Comparison of ENCODE assay signal across 19 cellular contexts in the genomic region with DNA sequence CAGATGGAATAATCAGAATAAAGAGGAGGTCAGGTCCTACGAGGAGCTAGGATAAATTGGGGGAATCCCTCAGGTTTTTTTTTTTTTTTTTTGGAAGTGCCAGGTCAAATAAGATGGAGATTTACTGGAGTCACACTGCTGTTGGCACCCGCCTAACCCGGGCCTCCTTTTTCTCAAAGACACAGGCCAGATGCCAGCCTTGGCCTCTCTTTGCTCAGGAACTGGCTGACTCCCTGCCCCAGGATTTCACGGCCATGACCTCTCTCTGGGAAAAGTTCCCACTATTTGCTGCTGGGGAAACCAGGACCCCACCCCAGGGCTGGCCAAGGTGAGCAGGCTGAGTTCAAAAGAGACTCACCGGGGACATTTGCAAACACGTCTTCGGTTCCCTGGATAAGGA. TPM values are rescaled to one million over a fixed set of nuclear protein-coding genes. Genes with fewer than 3 reads are reported as not detected.
DNase-seq lines count a peak whose midpoint lies in the region; ATAC-seq and TF ChIP-seq lines count a peak whose summit lies in the region.
"Had no signal": no experiment of that assay in that cellular context is flagged by ENCODE, and none has a peak within 500 bp of the region (broad histone marks: within the 10 kb centered on the region; RNA-seq: fewer than 3 reads in every experiment).

No MANE protein-coding gene starts in this region.

- H3K27ac ChIP-seq in trophoblast cell (ENCODE audit: low read depth, low read length) = no peak overlapping the region
- H3K27ac ChIP-seq: gastroesophageal sphincter, left lung, transverse colon had no signal

- H3K23ac ChIP-seq in trophoblast cell (ENCODE audit: low read length) = no peak overlapping the region

- H3K4ac ChIP-seq in trophoblast cell (ENCODE audit: low read depth, low read length) = no peak overlapping the region

- peak overlapping the region; percentile 79 to 83 for H3K4me3 Mint-ChIP-seq in effector memory CD8-positive, alpha-beta T cell
- no peak overlapping the region; the same call in 1 of the 2 replicates for H3K4me3 Mint-ChIP-seq in WTC11
- H3K4me3 Mint-ChIP-seq: activated T-helper 1 cell treated with anti-CD3 and anti-CD28 coated beads, Interleukin-12 subunit alpha, Interleukin-12 subunit beta, Interleukin-2, Interleukin-4 antibody, amounts not matched to agents 30 ng/mL and 10 ng/mL and 1 ng/mL, durations not matched to agents 14 hours and 24 hours and 36 hours had no signal

- H3K4me1 Mint-ChIP-seq in effector memory CD8-positive, alpha-beta T cell (ENCODE audit: low read depth in 2 of 2) = peaks cover 61 to 68% of the 10 kb centered on the region in 2 donors
- peaks cover 20% of the 10 kb centered on the region for H3K4me1 Mint-ChIP-seq in WTC11

- peaks cover 52% of the 10 kb centered on the region for H3K27me3 ChIP-seq in mononuclear cell (ENCODE audit: insufficient read depth, low read length)
- H3K27me3 ChIP-seq in trophoblast cell (ENCODE audit: insufficient read depth, low read length) = peaks cover 43% of the 10 kb centered on the region

- POLR2A ChIA-PET in WTC11 (lab: Charles Lee) = no interaction called here

- no peak for ATAC-seq in effector memory CD8-positive, alpha-beta T cell (replicated peaks)
- ATAC-seq in omental fat pad (ENCODE audit: low FRiP score) (no peak), WTC11 (no peak)
- ATAC-seq: gastroesophageal sphincter, left lung had no signal

- H3K27me3 Mint-ChIP-seq in effector memory CD8-positive, alpha-beta T cell = no peaks in the 10 kb centered on the region
- H3K27me3 Mint-ChIP-seq in WTC11 (ENCODE audit: low read depth) = peaks cover 69% of the 10 kb centered on the region

- peak; percentile 20 for DNase-seq in Ammon's horn (ENCODE audit: low spot score)
- DNase-seq in LNCaP clone FGC (ENCODE audit: low read depth) = peak; percentile 17
- no peak for DNase-seq in effector memory CD8-positive, alpha-beta T cell
- DNase-seq in omental fat pad (ENCODE audit: low spot score) = no peak
- no peak for DNase-seq in trophoblast cell
- DNase-seq in HPDE6-E6E7 (ENCODE audit: extremely low spot score) = no peak
- no peak for DNase-seq in WTC11 (ENCODE audit: low spot score)
- DNase-seq: activated CD4-positive, alpha-beta T cell treated with anti-CD3 and anti-CD28 coated beads, Interleukin-2, amount 50 U/mL, for 4 hours; GOT3; Karpas-422; left lung; NCI-H2171; NCI-H748 treated with DMSO at 0.1 percent for 48 hours; occipital lobe; SIG-M5; transverse colon had no signal

- WGBS in trophoblast cell (ENCODE audit: extremely low coverage, insufficient coverage, insufficient read length) = no CpG with 5 or more reads among the region's 7 CpGs

- H3K9me3 ChIP-seq in mononuclear cell (ENCODE audit: low read depth, low read length) = no peaks in the 10 kb centered on the region
- H3K9me3 ChIP-seq in trophoblast cell (ENCODE audit: insufficient read depth, low read depth, low read length) = peaks cover 13% of the 10 kb centered on the region
- H3K9me3 ChIP-seq: gastroesophageal sphincter, left lung, transverse colon had no signal

- H3K4me1 ChIP-seq in mononuclear cell (ENCODE audit: insufficient read depth, low read length) (peaks cover 46% of the 10 kb centered on the region), trophoblast cell (ENCODE audit: control insufficient read depth in 1 of 2, insufficient read depth in 2 of 2, low read length in 2 of 2) (peaks cover 0 to 8% of the 10 kb centered on the region in 2 experiments)

- H3K4me2 ChIP-seq in trophoblast cell (ENCODE audit: low read length) = no peak overlapping the region

- no peak overlapping the region for H4K91ac ChIP-seq in trophoblast cell (ENCODE audit: low read depth, low read length)

- peak overlapping the region; percentile 95 to 100 for H3K27ac Mint-ChIP-seq in effector memory CD8-positive, alpha-beta T cell
- H3K27ac Mint-ChIP-seq in WTC11 = no peak overlapping the region
- H3K27ac Mint-ChIP-seq: activated T-helper 1 cell treated with anti-CD3 and anti-CD28 coated beads, Interleukin-12 subunit alpha, Interleukin-12 subunit beta, Interleukin-2, Interleukin-4 antibody, amounts not matched to agents 30 ng/mL and 10 ng/mL and 1 ng/mL, durations not matched to agents 14 hours and 24 hours and 36 hours had no signal

- H3K36me3 ChIP-seq in trophoblast cell (ENCODE audit: control insufficient read depth in 1 of 2, insufficient read depth in 2 of 2, low read length in 2 of 2) = no peaks in the 10 kb centered on the region
- H3K36me3 ChIP-seq: gastroesophageal sphincter, left lung, transverse colon had no signal

- H2BK5ac ChIP-seq in trophoblast cell (ENCODE audit: low read depth, low read length, poor library complexity) = no peak overlapping the region

- H4K12ac ChIP-seq in trophoblast cell (ENCODE audit: low read depth, low read length) = no peak overlapping the region

- H3K9ac ChIP-seq in trophoblast cell (ENCODE audit: low read length) = no peak overlapping the region

- H3K9me3 Mint-ChIP-seq in effector memory CD8-positive, alpha-beta T cell = peaks cover 0 to 2% of the 10 kb centered on the region in 2 donors
- H3K9me3 Mint-ChIP-seq in WTC11 = no peaks in the 10 kb centered on the region
- H3K9me3 Mint-ChIP-seq: activated T-helper 1 cell treated with anti-CD3 and anti-CD28 coated beads, Interleukin-12 subunit alpha, Interleukin-12 subunit beta, Interleukin-2, Interleukin-4 antibody, amounts not matched to agents 30 ng/mL and 10 ng/mL and 1 ng/mL, durations not matched to agents 14 hours and 24 hours and 36 hours had no signal

- no peak overlapping the region for H2AFZ ChIP-seq in trophoblast cell (ENCODE audit: insufficient read depth, low read length, poor library complexity)

- TF ChIP-seq CTCF in LNCaP clone FGC (IDR thresholded peaks at IDR 0.05; ENCODE audit: control insufficient read depth, extremely low read depth, insufficient read depth) (no peak), omental fat pad (IDR thresholded peaks at IDR 0.05) (no peak), WTC11 (IDR thresholded peaks at IDR 0.05) (no peak)

- no peak overlapping the region for H3K4me3 ChIP-seq in LNCaP clone FGC (ENCODE audit: low read depth, low read length)
- peak overlapping the region; percentile 27 for H3K4me3 ChIP-seq in mononuclear cell (ENCODE audit: low read length)
- H3K4me3 ChIP-seq in trophoblast cell (ENCODE audit: low read depth, low read length) = no peak overlapping the region

- H4K8ac ChIP-seq in trophoblast cell (ENCODE audit: low read depth, low read length) = no peak overlapping the region

- no peak overlapping the region for H2BK120ac ChIP-seq in trophoblast cell (ENCODE audit: insufficient read depth, low read length, poor library complexity)

- no peak overlapping the region for H2AK5ac ChIP-seq in trophoblast cell (ENCODE audit: low read length)

- no peaks in the 10 kb centered on the region for H3K79me1 ChIP-seq in trophoblast cell (ENCODE audit: low read length)

- H3K36me3 Mint-ChIP-seq in effector memory CD8-positive, alpha-beta T cell (ENCODE audit: insufficient read depth) = peaks cover 86% of the 10 kb centered on the region
- H3K36me3 Mint-ChIP-seq in WTC11 = no peaks in the 10 kb centered on the region

- no peak overlapping the region for H3K14ac ChIP-seq in trophoblast cell (ENCODE audit: low read length)

- H3K18ac ChIP-seq in trophoblast cell (ENCODE audit: low read length) = no peak overlapping the region

- no peaks in the 10 kb centered on the region for H3K79me2 ChIP-seq in trophoblast cell (ENCODE audit: control insufficient read depth, insufficient read depth, low read length, poor library complexity)

- CTCF ChIA-PET in WTC11 (lab: Charles Lee) = no interaction called here

- H2BK12ac ChIP-seq in trophoblast cell (ENCODE audit: low read length) = no peak overlapping the region

TF ChIP-seq in WTC11, 78 proteins besides CTCF, POLR2A, EP300 and RAD21 (continues in another document):
- TF ChIP-seq TCF7 (CRISPR knock-in tag; IDR thresholded peaks at IDR 0.05; ENCODE audit: low read depth) = no peak
- TF ChIP-seq ZNF121 (CRISPR knock-in tag; IDR thresholded peaks at IDR 0.05) = no peak
- no peak for TF ChIP-seq AR (CRISPR knock-in tag; IDR thresholded peaks at IDR 0.05)

RNA-seq across cellular contexts. Expression of gene CD8A, which starts 2.5 kb away (rescaled TPM):
- total RNA-seq in mononuclear cell = 25.6 TPM
- 1 to 10 TPM; 1.4 to 6.6 (median 2.4) TPM for total RNA-seq in omental fat pad
- polyA plus RNA-seq in trophoblast cell (2013) = not detected in 2 replicates
- total RNA-seq in WTC11 (2021) = 0.27 to 0.44 TPM (median 0.30 TPM) in 3 replicates

Comparison
In these comparisons a context has a peak if more than half of its experiments do, and no peak if none do; other contexts are left out.
1. DNase-seq: peak in Ammon's horn (single experiment) and LNCaP clone FGC (single experiment); none in effector memory CD8-positive, alpha-beta T cell (0 of 3), omental fat pad (single experiment), trophoblast cell (0 of 2), HPDE6-E6E7 (single experiment) and WTC11 (single experiment).